15 cellular contexts compared by ENCODE assay signal in the genomic region with DNA sequence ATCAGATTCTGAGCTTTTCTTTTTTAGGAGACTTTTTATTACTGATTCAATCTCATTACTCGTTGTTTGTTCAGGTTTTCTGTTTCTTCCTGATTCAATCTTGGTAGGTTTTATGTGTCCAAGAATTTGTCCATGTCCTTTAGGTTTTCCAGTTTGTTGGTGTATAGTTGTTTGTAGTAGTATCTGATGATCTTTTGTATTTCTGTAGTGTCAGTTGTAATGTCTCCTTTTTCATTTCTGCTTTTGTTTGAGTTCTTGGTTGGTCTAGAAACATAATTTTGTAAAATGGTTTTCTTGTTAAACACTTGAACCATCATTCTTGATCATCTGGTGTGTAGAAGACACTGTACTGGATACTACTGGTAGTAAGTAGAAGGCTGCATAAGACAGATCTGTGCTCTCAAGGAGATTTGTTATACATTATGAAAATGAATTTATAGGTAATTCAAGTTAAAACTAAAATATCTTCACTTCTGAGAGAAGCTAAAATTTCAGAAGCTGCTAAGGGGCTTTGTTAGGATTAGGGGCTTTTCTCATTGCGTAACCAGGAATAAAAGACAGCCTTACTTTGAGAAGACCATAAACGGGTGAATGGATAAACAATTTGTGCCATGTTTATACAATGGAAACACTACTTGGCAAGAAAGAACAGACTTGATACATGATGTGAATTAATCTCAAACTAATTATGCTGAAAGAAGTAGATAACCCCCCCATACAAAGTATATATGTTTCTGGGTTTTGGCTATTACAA. TPM values are rescaled to one million over a fixed set of nuclear protein-coding genes. Genes with fewer than 3 reads are reported as not detected.
DNase-seq lines count a peak whose midpoint lies in the region; ATAC-seq and TF ChIP-seq lines count a peak whose summit lies in the region.
"Had no signal": no experiment of that assay in that cellular context is flagged by ENCODE, and none has a peak within 500 bp of the region (broad histone marks: within the 10 kb centered on the region; RNA-seq: fewer than 3 reads in every experiment).

No MANE protein-coding gene starts in this region.

- H3K9me3 Mint-ChIP-seq in activated CD4-positive, alpha-beta T cell treated with anti-CD3 and anti-CD28 coated beads, Interleukin-2, amount 10 ng/mL, durations not matched to agents 24 days and 14 days = peaks cover 16% of the 10 kb centered on the region

- no peak for ATAC-seq in HG03196 (IDR thresholded peaks at IDR 0.05; ENCODE audit: unreplicated experiment)

- no peak overlapping the region for H3K27ac ChIP-seq in HEK293 (ENCODE audit: extremely low read depth, low read depth, low read length)
- H3K27ac ChIP-seq: BLaER1 had no signal

- H3K9me3 ChIP-seq in HEK293 (ENCODE audit: control insufficient read depth, insufficient read depth, low read depth, low read length) = no peaks in the 10 kb centered on the region

- POLR2A ChIA-PET in HEK293 (lab: Yijun Ruan, JAX) = no interaction called here

- H3K36me3 Mint-ChIP-seq in activated CD4-positive, alpha-beta T cell treated with anti-CD3 and anti-CD28 coated beads, Interleukin-2, amount 10 ng/mL, durations not matched to agents 24 days and 14 days (ENCODE audit: low read depth) = peaks cover 63% of the 10 kb centered on the region

- H3K27ac Mint-ChIP-seq in activated CD4-positive, alpha-beta T cell treated with anti-CD3 and anti-CD28 coated beads, Interleukin-2, amount 10 ng/mL, durations not matched to agents 24 days and 14 days = no peak overlapping the region
- H3K27ac Mint-ChIP-seq: IgD-negative memory B cell had no signal

- no peak overlapping the region for H3K4me3 Mint-ChIP-seq in activated CD4-positive, alpha-beta T cell treated with anti-CD3 and anti-CD28 coated beads, Interleukin-2, amount 10 ng/mL, durations not matched to agents 24 days and 14 days
- H3K4me3 Mint-ChIP-seq: CD8-positive, alpha-beta memory T cell had no signal

- CTCF ChIA-PET in HEK293 (lab: Yijun Ruan, JAX) = interaction anchor here (1.0 kb wide), 1 partner anchor 176 kb away, joined by 6 read pairs; no protein-coding TSS in a partner anchor

- peaks cover 40 to 45% of the 10 kb centered on the region in 2 experiments for H3K36me3 ChIP-seq in HEK293 (ENCODE audit: control insufficient read depth in 2 of 2, insufficient read depth in 1 of 2, low read length in 2 of 2)

- peaks cover 7% of the 10 kb centered on the region for H3K4me1 Mint-ChIP-seq in activated CD4-positive, alpha-beta T cell treated with anti-CD3 and anti-CD28 coated beads, Interleukin-2, amount 10 ng/mL, durations not matched to agents 24 days and 14 days

- TF ChIP-seq CTCF in HEK293 (tag by site-specific recombination; IDR thresholded peaks at IDR 0.05) (no peak), fibroblast of villous mesenchyme (IDR thresholded peaks at IDR 0.05; ENCODE audit: insufficient read depth, low read depth, low read length) (no peak)

- H3K27me3 Mint-ChIP-seq in activated CD4-positive, alpha-beta T cell treated with anti-CD3 and anti-CD28 coated beads, Interleukin-2, amount 10 ng/mL, durations not matched to agents 24 days and 14 days = no peaks in the 10 kb centered on the region
- H3K27me3 Mint-ChIP-seq: CD8-positive, alpha-beta memory T cell; IgD-negative memory B cell had no signal

- H3K4me3 ChIP-seq in HEK293 (ENCODE audit: low read depth, low read length) = no peak overlapping the region
- no peak overlapping the region for H3K4me3 ChIP-seq in fibroblast of villous mesenchyme (ENCODE audit: low read depth, low read length)
- H3K4me3 ChIP-seq: BLaER1 had no signal

- no peaks in the 10 kb centered on the region for H3K4me1 ChIP-seq in HEK293 (ENCODE audit: control insufficient read depth, insufficient read depth, low read length)
- H3K4me1 ChIP-seq: Caco-2 had no signal

- DNase-seq in OCI-M1 (lab: John Stamatoyannopoulos, UW) = peak; percentile 20
- peak; percentile 43 for DNase-seq in fibroblast of villous mesenchyme (ENCODE audit: low read depth)
- no peak for DNase-seq in D341Med (ENCODE audit: low spot score)
- no peak for DNase-seq in 8988T
- DNase-seq in activated CD4-positive, alpha-beta T cell treated with anti-CD3 and anti-CD28 coated beads, Interleukin-2, amount 10 ng/mL, durations not matched to agents 24 days and 14 days = no peak
- DNase-seq: AML-193; Caco-2; CD8-positive, alpha-beta memory T cell; DMS53; GF-D8; HCEC 1CT had no signal

- intact Hi-C loops in activated CD4-positive, alpha-beta T cell treated with anti-CD3 and anti-CD28 coated beads, Interleukin-2, amount 10 ng/mL, durations not matched to agents 24 days and 14 days (cut with micrococcal nuclease) = no loop called here

TF ChIP-seq in HEK293, 187 proteins besides CTCF, POLR2A, EP300 and RAD21:
- no peak for TF ChIP-seq GFI1B (tag by site-specific recombination; IDR thresholded peaks at IDR 0.05)
- TF ChIP-seq YY1 (tag by site-specific recombination; IDR thresholded peaks at IDR 0.05) = no peak
- TF ChIP-seq IKZF3 (tag by site-specific recombination; IDR thresholded peaks at IDR 0.05) = no peak
- TF ChIP-seq, protein P1, sequence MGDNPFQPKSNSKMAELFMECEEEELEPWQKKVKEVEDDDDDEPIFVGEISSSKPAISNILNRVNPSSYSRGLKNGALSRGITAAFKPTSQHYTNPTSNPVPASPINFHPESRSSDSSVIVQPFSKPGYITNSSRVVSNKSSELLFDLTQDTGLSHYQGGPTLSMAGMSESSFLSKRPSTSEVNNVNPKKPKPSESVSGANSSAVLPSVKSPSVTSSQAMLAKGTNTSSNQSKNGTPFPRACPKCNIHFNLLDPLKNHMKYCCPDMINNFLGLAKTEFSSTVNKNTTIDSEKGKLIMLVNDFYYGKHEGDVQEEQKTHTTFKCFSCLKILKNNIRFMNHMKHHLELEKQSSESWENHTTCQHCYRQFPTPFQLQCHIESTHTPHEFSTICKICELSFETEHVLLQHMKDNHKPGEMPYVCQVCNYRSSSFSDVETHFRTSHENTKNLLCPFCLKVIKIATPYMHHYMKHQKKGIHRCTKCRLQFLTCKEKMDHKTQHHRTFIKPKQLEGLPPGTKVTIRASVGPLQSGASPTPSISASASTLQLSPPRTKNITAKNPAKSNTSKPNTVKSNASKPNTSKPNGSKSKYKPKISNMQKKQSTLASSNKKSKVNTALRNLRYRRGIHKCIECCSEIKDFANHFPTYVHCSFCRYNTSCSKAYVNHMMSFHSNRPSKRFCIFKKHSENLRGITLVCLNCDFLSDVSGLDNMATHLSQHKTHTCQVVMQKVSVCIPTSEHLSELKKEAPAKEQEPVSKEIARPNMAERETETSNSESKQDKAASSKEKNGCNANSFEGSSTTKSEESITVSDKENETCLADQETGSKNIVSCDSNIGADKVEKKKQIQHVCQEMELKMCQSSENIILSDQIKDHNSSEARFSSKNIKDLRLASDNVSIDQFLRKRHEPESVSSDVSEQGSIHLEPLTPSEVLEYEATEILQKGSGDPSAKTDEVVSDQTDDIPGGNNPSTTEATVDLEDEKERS (tag by site-specific recombination; IDR thresholded peaks at IDR 0.05) = 0 out of 2 replicates have a peak, but pooled peaks have one; percentile 43
- TF ChIP-seq ZBTB48 (tag by site-specific recombination; IDR thresholded peaks at IDR 0.05) = no peak
- TF ChIP-seq ZNF792 (tag by site-specific recombination; IDR thresholded peaks at IDR 0.05) = no peak
- TF ChIP-seq KLF7 (tag by site-specific recombination; IDR thresholded peaks at IDR 0.05; ENCODE audit: borderline replicate concordance) = no peak
- TF ChIP-seq TRIM28 (IDR thresholded peaks at IDR 0.05; ENCODE audit: borderline replicate concordance, low read length) = peak; percentile 55; the same call in 1 of the 2 replicates
- peak; percentile 94 for TF ChIP-seq SETDB1 (IDR thresholded peaks at IDR 0.05; ENCODE audit: insufficient read length, low read length)

RNA-seq across cellular contexts. Expression of a gene that starts 44.0 kb away (rescaled TPM):
- 10.8 and 13.2 TPM in 2 replicates for total RNA-seq in fibroblast of villous mesenchyme
- total RNA-seq in activated CD4-positive, alpha-beta T cell treated with anti-CD3 and anti-CD28 coated beads, Interleukin-2, amount 10 ng/mL, durations not matched to agents 24 days and 14 days = 29.8 and 31.7 TPM in 2 replicates

Comparison
In these comparisons a context has a peak if more than half of its experiments do, and no peak if none do; other contexts are left out.
1. DNase-seq: peak in OCI-M1 (single experiment) and fibroblast of villous mesenchyme (single experiment); none in D341Med (single experiment), 8988T (single experiment) and activated CD4-positive, alpha-beta T cell treated with anti-CD3 and anti-CD28 coated beads, Interleukin-2, amount 10 ng/mL, durations not matched to agents 24 days and 14 days (single experiment).